ENCODE assay signal across 8 cellular contexts in genomic region chr1:150487763-150488115, GRCh38. TPM values are rescaled to one million over a fixed set of nuclear protein-coding genes. Genes with fewer than 3 reads are reported as not detected.
DNase-seq lines count a peak whose midpoint lies in the region; ATAC-seq, FAIRE-seq and TF ChIP-seq lines count a peak whose summit lies in the region.

No MANE protein-coding gene starts in this region.

- H3K36me3 ChIP-seq in kidney (ENCODE audit: control insufficient read depth in 1 of 2, insufficient read depth in 2 of 2, low read length in 2 of 2) = peaks cover 11 to 15% of the 10 kb centered on the region in 2 donors
- no peaks in the 10 kb centered on the region for H3K36me3 ChIP-seq in testis (ENCODE audit: low read depth, missing control alignments)

- no peak for FAIRE-seq in kidney (lab: Jason Lieb, UNC)

- peaks cover 22 to 30% of the 10 kb centered on the region in 2 donors for H3K36me3 Mint-ChIP-seq in activated naive CD4-positive, alpha-beta T cell treated with anti-CD3 and anti-CD28 coated beads, Interleukin-2, amount 50 U/mL, for 72 hours

- TF ChIP-seq CTCF in kidney (IDR thresholded peaks at IDR 0.05; ENCODE audit: borderline replicate concordance, extremely low read depth, insufficient read depth) (no peak), testis (IDR thresholded peaks at IDR 0.05) (no peak)

- no peak for TF ChIP-seq POLR2A in testis (IDR thresholded peaks at IDR 0.05)

- no peaks in the 10 kb centered on the region for H3K9me3 Mint-ChIP-seq in activated naive CD4-positive, alpha-beta T cell treated with anti-CD3 and anti-CD28 coated beads, Interleukin-2, amount 50 U/mL, for 72 hours

- peak overlapping the region in 1 of 2 donors; percentile 20 for H3K27ac ChIP-seq in kidney (ENCODE audit: low read depth in 2 of 2, low read length in 2 of 2)
- peak overlapping the region in 1 of 2 donors; percentile 50 for H3K27ac ChIP-seq in testis

- intact Hi-C loops in kidney (cut with DNase I) (no loop called here), testis (cut with DNase I; ENCODE audit: low total_unique reads) (no loop called here)

- peak overlapping the region; percentile 74 to 98 for H3K4me3 ChIP-seq in kidney (ENCODE audit: low read length in 2 of 2)
- H3K4me3 ChIP-seq in testis = peak overlapping the region; percentile 70 to 82

- 0 to 2% methylated on average over 7 of the region's 7 CpGs for WGBS in testis, 2 donors

- no peaks in the 10 kb centered on the region for H3K27me3 ChIP-seq in testis

- ATAC-seq in activated naive CD4-positive, alpha-beta T cell treated with anti-CD3 and anti-CD28 coated beads, Interleukin-2, amount 50 U/mL, for 72 hours = no peak
- no peak for ATAC-seq in GM21576 (IDR thresholded peaks at IDR 0.05; ENCODE audit: unreplicated experiment)

- DNase-seq in NOMO-1 treated with DMSO at 0.1 percent for 48 hours (lab: John Stamatoyannopoulos, UW; ENCODE audit: unreplicated experiment) = peak; percentile 5
- no peak for DNase-seq in NOMO-1 treated with dmso at 0.1 percent for 144 hours (lab: John Stamatoyannopoulos, UW; ENCODE audit: unreplicated experiment)
- no peak for DNase-seq in activated naive CD4-positive, alpha-beta T cell treated with anti-CD3 and anti-CD28 coated beads, Interleukin-2, amount 50 U/mL, for 72 hours (ENCODE audit: low spot score in 2 of 2)
- DNase-seq in kidney = no peak
- DNase-seq in testis = no peak
- DNase-seq in SW480 (ENCODE audit: low spot score) = no peak
- DNase-seq in NCI-H1105 (lab: John Stamatoyannopoulos, UW) = no peak

- H3K4me1 ChIP-seq in kidney (ENCODE audit: control insufficient read depth in 1 of 2, insufficient read depth in 1 of 2, low read depth in 1 of 2, low read length in 2 of 2) (peaks cover 0 to 5% of the 10 kb centered on the region in 2 donors), testis (peaks cover 6% of the 10 kb centered on the region)

- peak overlapping the region; percentile 83 to 86 for H3K9ac ChIP-seq in kidney (ENCODE audit: low read length in 2 of 2)

- peak overlapping the region; percentile 97 to 99 for H3K27ac Mint-ChIP-seq in activated naive CD4-positive, alpha-beta T cell treated with anti-CD3 and anti-CD28 coated beads, Interleukin-2, amount 50 U/mL, for 72 hours

- no peaks in the 10 kb centered on the region for H3K9me3 ChIP-seq in kidney (ENCODE audit: control insufficient read depth in 1 of 2, low read length in 2 of 2)
- no peaks in the 10 kb centered on the region for H3K9me3 ChIP-seq in testis

RNA-seq across cellular contexts. Expression of gene TARS2, which starts 0.5 kb away (rescaled TPM):
- 10 to 100 TPM; 48.7 to 56.4 TPM for total RNA-seq in activated naive CD4-positive, alpha-beta T cell treated with anti-CD3 and anti-CD28 coated beads, Interleukin-2, amount 50 U/mL, for 72 hours
- total RNA-seq in kidney = 25.6 TPM
- polyA plus RNA-seq in kidney (ENCODE audit: insufficient read depth, low read depth, low replicate concordance) = 20.4 TPM
- total RNA-seq in testis = 10 to 100 TPM; 35.7 to 39.7 TPM
- polyA plus RNA-seq in testis (ENCODE audit: insufficient read depth, low read depth, low replicate concordance) = 35.4 TPM

RNA-seq across cellular contexts. Expression of gene ECM1, which starts 20.2 kb away (rescaled TPM):
- 1 to 10 TPM; 1.3 to 1.6 TPM for total RNA-seq in activated naive CD4-positive, alpha-beta T cell treated with anti-CD3 and anti-CD28 coated beads, Interleukin-2, amount 50 U/mL, for 72 hours
- total RNA-seq in kidney = 9.2 TPM
- 36.4 TPM for polyA plus RNA-seq in kidney (ENCODE audit: insufficient read depth, low read depth, low replicate concordance)
- 1 to 10 TPM; 4.6 to 5.0 TPM for total RNA-seq in testis
- polyA plus RNA-seq in testis (ENCODE audit: insufficient read depth, low read depth, low replicate concordance) = 16.9 TPM

RNA-seq across cellular contexts. Expression of gene FALEC, which starts 27.8 kb away (rescaled TPM):
- total RNA-seq in activated naive CD4-positive, alpha-beta T cell treated with anti-CD3 and anti-CD28 coated beads, Interleukin-2, amount 50 U/mL, for 72 hours = under 1 TPM; 0.66 to 0.89 TPM
- total RNA-seq in kidney = not detected
- polyA plus RNA-seq in kidney (ENCODE audit: insufficient read depth, low read depth, low replicate concordance) = not detected
- 1 to 10 TPM in 1 of 2 donors, not detected in 1; 1.3 TPM for total RNA-seq in testis
- polyA plus RNA-seq in testis (ENCODE audit: insufficient read depth, low read depth, low replicate concordance) = not detected
